1 cellular context compared by ENCODE assay signal in the genomic region with DNA sequence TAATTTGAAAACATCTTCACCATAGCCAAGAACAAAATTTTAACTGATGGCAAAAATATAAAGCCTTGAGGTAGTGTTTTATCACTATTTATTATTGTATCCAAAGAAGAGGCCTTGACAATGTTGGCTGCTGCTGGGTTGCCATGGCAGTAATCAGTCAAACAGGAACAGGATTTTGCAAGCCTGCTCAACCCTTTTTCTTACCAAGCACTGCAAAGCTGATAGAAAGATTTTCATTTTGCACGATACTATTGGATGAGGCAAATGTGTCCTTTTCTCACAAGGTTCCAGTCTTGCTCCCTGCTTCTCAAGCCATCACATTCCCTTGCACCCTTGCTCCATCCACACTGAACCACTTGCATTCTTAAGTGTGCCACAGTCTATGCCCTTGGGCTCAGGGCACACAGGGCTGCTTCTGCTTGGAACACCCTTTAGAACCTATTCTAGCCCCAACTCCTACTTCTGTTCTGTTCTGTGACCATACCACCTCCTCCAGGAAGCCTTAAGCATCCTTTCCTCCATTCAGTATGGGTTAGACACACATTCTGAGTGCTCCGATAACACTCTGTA.
A peak's percentile ranks its signal among the peaks of the same experiment; 100 is the strongest.
TF ChIP-seq lines count a peak whose summit lies in the region.

No MANE protein-coding gene starts in this region.

TF ChIP-seq in K562, 482 proteins besides CTCF, POLR2A, EP300 and RAD21 (continued from another document):
- TF ChIP-seq TEAD2 (tag; IDR thresholded peaks at IDR 0.05) (0 out of 2 replicates have a peak, but pooled peaks have one; percentile 34), KDM2B (CRISPR knock-in tag; IDR thresholded peaks at IDR 0.05) (no peak), ZBTB7A (IDR thresholded peaks at IDR 0.05; ENCODE audit: borderline replicate concordance, control insufficient read depth, low read depth, low read length) (no peak), ARHGAP35 (IDR thresholded peaks at IDR 0.05; ENCODE audit: partially characterized antibody) (no peak), SAP30 (IDR thresholded peaks at IDR 0.05; ENCODE audit: borderline replicate concordance, insufficient read depth, low read depth, low read length, poor library complexity, severe bottlenecking) (no peak), TOE1 (IDR thresholded peaks at IDR 0.05; ENCODE audit: borderline replicate concordance) (no peak), TOE1 (CRISPR knock-in tag; IDR thresholded peaks at IDR 0.05; ENCODE audit: borderline replicate concordance, low read depth) (no peak), ZNF766 (CRISPR knock-in tag; conservative IDR thresholded peaks at IDR 0.05) (no peak), U2AF1 (optimal IDR thresholded peaks at IDR 0.05; ENCODE audit: low read depth, low read length) (no peak), STAG1 (CRISPR knock-in tag; IDR thresholded peaks at IDR 0.05; ENCODE audit: borderline replicate concordance) (no peak), MAFF (IDR thresholded peaks at IDR 0.05; ENCODE audit: low read length) (no peak), KLF13 (tag; IDR thresholded peaks at IDR 0.05; ENCODE audit: borderline replicate concordance, low read depth) (no peak), SMARCA5 (IDR thresholded peaks at IDR 0.05) (0 out of 2 replicates have a peak, but pooled peaks have one; percentile 23), HLTF (IDR thresholded peaks at IDR 0.05) (no peak), TGIF2 (CRISPR knock-in tag; IDR thresholded peaks at IDR 0.05) (no peak), GTF2F1 (IDR thresholded peaks at IDR 0.05; ENCODE audit: low read depth, low read length) (no peak), HMG20B (CRISPR knock-in tag; IDR thresholded peaks at IDR 0.05) (no peak), POLR2H (tag; IDR thresholded peaks at IDR 0.05; ENCODE audit: low read depth) (no peak), XRCC3 (IDR thresholded peaks at IDR 0.05) (no peak), ZNF12 (CRISPR knock-in tag; IDR thresholded peaks at IDR 0.05) (no peak), ZZZ3 (IDR thresholded peaks at IDR 0.05) (no peak), FOXK2 (conservative IDR thresholded peaks at IDR 0.05 in 1 of 2, IDR thresholded peaks at IDR 0.05 in 1 of 2; ENCODE audit: low read depth in 2 of 2) (no peak), BRD4 (IDR thresholded peaks at IDR 0.05) (no peak), RCOR1 (IDR thresholded peaks at IDR 0.05; ENCODE audit: borderline replicate concordance in 1 of 2, low read depth in 2 of 2, low read length in 2 of 2) (peak in 1 of 2 experiments; percentile 70; a peak in 2 of 4 replicates), TEAD4 (IDR thresholded peaks at IDR 0.05; ENCODE audit: low read length) (no peak), TEAD4 (CRISPR knock-in tag; IDR thresholded peaks at IDR 0.05; ENCODE audit: borderline replicate concordance) (no peak), HDAC2 (IDR thresholded peaks at IDR 0.05) (no peak), ZNF408 (CRISPR knock-in tag; IDR thresholded peaks at IDR 0.05; ENCODE audit: low read depth) (no peak), CXXC5 (CRISPR knock-in tag; IDR thresholded peaks at IDR 0.05) (no peak), IFI16 (CRISPR knock-in tag; IDR thresholded peaks at IDR 0.05) (no peak), MYNN (IDR thresholded peaks at IDR 0.05) (no peak; the same call in 1 of the 2 replicates), MYNN (CRISPR knock-in tag; IDR thresholded peaks at IDR 0.05) (no peak), GABPA (tag; conservative IDR thresholded peaks at IDR 0.05; ENCODE audit: low read depth) (0 out of 2 replicates have a peak, but pooled peaks have one; percentile 25), ZNF253 (CRISPR knock-in tag; conservative IDR thresholded peaks at IDR 0.05) (no peak), NFE2L1 (tag; IDR thresholded peaks at IDR 0.05; ENCODE audit: borderline replicate concordance, low read depth) (no peak), EGR1 (conservative IDR thresholded peaks at IDR 0.05) (no peak), RUNX1 (IDR thresholded peaks at IDR 0.05; ENCODE audit: low read depth) (no peak), TRIM28 (IDR thresholded peaks at IDR 0.05) (no peak), DNMT1 (IDR thresholded peaks at IDR 0.05) (no peak), ZNF445 (CRISPR knock-in tag; IDR thresholded peaks at IDR 0.05; ENCODE audit: low read depth) (no peak), BRF1 (IDR thresholded peaks at IDR 0.05; ENCODE audit: borderline replicate concordance, extremely low read depth, insufficient read length) (no peak)
- TF ChIP-seq, protein P1, sequence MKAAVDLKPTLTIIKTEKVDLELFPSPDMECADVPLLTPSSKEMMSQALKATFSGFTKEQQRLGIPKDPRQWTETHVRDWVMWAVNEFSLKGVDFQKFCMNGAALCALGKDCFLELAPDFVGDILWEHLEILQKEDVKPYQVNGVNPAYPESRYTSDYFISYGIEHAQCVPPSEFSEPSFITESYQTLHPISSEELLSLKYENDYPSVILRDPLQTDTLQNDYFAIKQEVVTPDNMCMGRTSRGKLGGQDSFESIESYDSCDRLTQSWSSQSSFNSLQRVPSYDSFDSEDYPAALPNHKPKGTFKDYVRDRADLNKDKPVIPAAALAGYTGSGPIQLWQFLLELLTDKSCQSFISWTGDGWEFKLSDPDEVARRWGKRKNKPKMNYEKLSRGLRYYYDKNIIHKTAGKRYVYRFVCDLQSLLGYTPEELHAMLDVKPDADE (conservative IDR thresholded peaks at IDR 0.05; ENCODE audit: control insufficient read depth, low read depth, low read length), result no peak
- TF ChIP-seq, protein P2, sequence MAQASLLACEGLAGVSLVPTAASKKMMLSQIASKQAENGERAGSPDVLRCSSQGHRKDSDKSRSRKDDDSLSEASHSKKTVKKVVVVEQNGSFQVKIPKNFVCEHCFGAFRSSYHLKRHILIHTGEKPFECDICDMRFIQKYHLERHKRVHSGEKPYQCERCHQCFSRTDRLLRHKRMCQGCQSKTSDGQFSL (CRISPR knock-in tag; IDR thresholded peaks at IDR 0.05), result no peak
- TF ChIP-seq, protein P2 (tag; IDR thresholded peaks at IDR 0.05), result no peak
- TF ChIP-seq, protein P3, sequence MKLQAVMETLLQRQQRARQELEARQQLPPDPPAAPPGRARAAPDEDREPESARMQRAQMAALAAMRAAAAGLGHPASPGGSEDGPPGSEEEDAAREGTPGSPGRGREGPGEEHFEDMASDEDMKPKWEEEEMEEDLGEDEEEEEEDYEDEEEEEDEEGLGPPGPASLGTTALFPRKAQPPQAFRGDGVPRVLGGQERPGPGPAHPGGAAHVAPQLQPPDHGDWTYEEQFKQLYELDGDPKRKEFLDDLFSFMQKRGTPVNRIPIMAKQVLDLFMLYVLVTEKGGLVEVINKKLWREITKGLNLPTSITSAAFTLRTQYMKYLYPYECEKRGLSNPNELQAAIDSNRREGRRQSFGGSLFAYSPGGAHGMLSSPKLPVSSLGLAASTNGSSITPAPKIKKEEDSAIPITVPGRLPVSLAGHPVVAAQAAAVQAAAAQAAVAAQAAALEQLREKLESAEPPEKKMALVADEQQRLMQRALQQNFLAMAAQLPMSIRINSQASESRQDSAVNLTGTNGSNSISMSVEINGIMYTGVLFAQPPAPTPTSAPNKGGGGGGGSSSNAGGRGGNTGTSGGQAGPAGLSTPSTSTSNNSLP (IDR thresholded peaks at IDR 0.05; ENCODE audit: borderline replicate concordance, low read depth, low read length), result 0 out of 2 replicates have a peak, but pooled peaks have one; percentile 9
- TF ChIP-seq, protein P4, sequence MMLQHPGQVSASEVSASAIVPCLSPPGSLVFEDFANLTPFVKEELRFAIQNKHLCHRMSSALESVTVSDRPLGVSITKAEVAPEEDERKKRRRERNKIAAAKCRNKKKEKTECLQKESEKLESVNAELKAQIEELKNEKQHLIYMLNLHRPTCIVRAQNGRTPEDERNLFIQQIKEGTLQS (IDR thresholded peaks at IDR 0.05), result no peak
- TF ChIP-seq, protein P4 (CRISPR knock-in tag; conservative IDR thresholded peaks at IDR 0.05), result no peak
